ENCODE assay signal across 14 cellular contexts in the genomic region with DNA sequence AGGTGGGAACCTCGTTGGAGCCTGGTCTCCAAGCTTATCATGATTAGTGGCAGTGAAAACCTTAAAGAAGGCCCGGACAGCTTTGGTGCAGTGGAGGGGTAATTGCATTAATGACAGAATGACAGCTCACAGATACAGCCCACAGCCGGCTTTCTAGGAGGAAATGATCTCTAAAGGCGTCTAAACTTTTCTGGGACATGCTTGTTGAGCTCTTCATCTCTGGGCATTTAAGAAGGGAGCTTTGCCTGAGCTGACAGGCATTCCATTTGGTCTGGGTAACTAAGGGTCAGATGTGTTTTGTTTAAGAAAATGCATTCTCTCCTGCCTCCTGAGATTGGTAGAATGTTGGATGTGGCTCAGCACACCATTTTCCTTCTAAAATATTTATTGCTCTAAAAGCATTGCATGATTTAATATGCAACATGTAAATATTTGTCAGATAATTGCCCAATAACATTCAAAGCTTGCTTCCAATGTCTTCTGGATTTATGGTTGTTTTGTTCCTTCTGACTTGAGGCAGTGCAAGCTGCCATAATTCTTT. TPM values are rescaled to one million over a fixed set of nuclear protein-coding genes. Genes with fewer than 3 reads are reported as not detected.
DNase-seq lines count a peak whose midpoint lies in the region; ATAC-seq, FAIRE-seq and TF ChIP-seq lines count a peak whose summit lies in the region.
"Had no signal": no experiment of that assay in that cellular context is flagged by ENCODE, and none has a peak within 500 bp of the region (broad histone marks: within the 10 kb centered on the region; RNA-seq: fewer than 3 reads in every experiment).

No MANE protein-coding gene starts in this region.

- DNase-seq in activated naive CD8-positive, alpha-beta T cell treated with anti-CD3 and anti-CD28 coated beads, Interleukin-2, amount 50 U/mL, for 24 hours, result no peak
- no peak for DNase-seq in activated naive CD8-positive, alpha-beta T cell treated with anti-CD3 and anti-CD28 coated beads for 36 hours
- DNase-seq in tibial nerve (ENCODE audit: low spot score in 2 of 2) (no peak), DMS153 treated with DMSO at 0.1 percent for 48 hours (lab: John Stamatoyannopoulos, UW; ENCODE audit: unreplicated experiment) (no peak), frontal cortex (ENCODE audit: low spot score in 2 of 2) (no peak), NCI-H146 (lab: John Stamatoyannopoulos, UW) (no peak)
- DNase-seq: activated CD4-positive, alpha-beta T cell treated with anti-CD3 and anti-CD28 coated beads for 4 hours; NCI-H2227 treated with DMSO at 0.1 percent for 48 hours; SHP77 treated with DMSO at 0.1 percent for 48 hours had no signal

- peak overlapping the region; percentile 90 for H3K4me3 Mint-ChIP-seq in activated naive CD8-positive, alpha-beta T cell treated with anti-CD3 and anti-CD28 coated beads, Interleukin-2, amount 50 U/mL, for 24 hours
- H3K4me3 Mint-ChIP-seq in activated naive CD8-positive, alpha-beta T cell treated with anti-CD3 and anti-CD28 coated beads for 36 hours, result no peak overlapping the region
- H3K4me3 Mint-ChIP-seq: GM23338 had no signal

- H3K36me3 ChIP-seq in gastroesophageal sphincter (no peaks in the 10 kb centered on the region), tibial nerve (no peaks in the 10 kb centered on the region)

- H3K36me3 Mint-ChIP-seq in activated naive CD8-positive, alpha-beta T cell treated with anti-CD3 and anti-CD28 coated beads, Interleukin-2, amount 50 U/mL, for 24 hours (ENCODE audit: low read depth), result peaks cover 4% of the 10 kb centered on the region
- peaks cover 4% of the 10 kb centered on the region for H3K36me3 Mint-ChIP-seq in activated naive CD8-positive, alpha-beta T cell treated with anti-CD3 and anti-CD28 coated beads for 36 hours

- TF ChIP-seq CTCF in gastroesophageal sphincter (IDR thresholded peaks at IDR 0.05) (no peak), tibial nerve (IDR thresholded peaks at IDR 0.05) (no peak)

- ATAC-seq in activated naive CD8-positive, alpha-beta T cell treated with anti-CD3 and anti-CD28 coated beads, Interleukin-2, amount 50 U/mL, for 24 hours, result no peak
- ATAC-seq in SK-N-SH treated with all-trans-retinoic acid at 6 μM for 48 hours, result 0 out of 3 replicates have a peak, but pooled peaks have one; percentile 3
- ATAC-seq in gastroesophageal sphincter, result peak; percentile 7
- ATAC-seq: GM23338 had no signal

- H3K4me1 Mint-ChIP-seq in activated naive CD8-positive, alpha-beta T cell treated with anti-CD3 and anti-CD28 coated beads, Interleukin-2, amount 50 U/mL, for 24 hours, result peaks cover 23% of the 10 kb centered on the region
- peaks cover 15% of the 10 kb centered on the region for H3K4me1 Mint-ChIP-seq in activated naive CD8-positive, alpha-beta T cell treated with anti-CD3 and anti-CD28 coated beads for 36 hours

- TF ChIP-seq EP300 in gastroesophageal sphincter (IDR thresholded peaks at IDR 0.05) (no peak), tibial nerve (IDR thresholded peaks at IDR 0.05) (no peak)

- H3K4me1 ChIP-seq in gastroesophageal sphincter (peaks cover 0 to 47% (median 14%) of the 10 kb centered on the region in 3 donors), tibial nerve (peaks cover 0 to 70% (median 17%) of the 10 kb centered on the region in 4 donors)

- no peaks in the 10 kb centered on the region for H3K9me3 Mint-ChIP-seq in activated naive CD8-positive, alpha-beta T cell treated with anti-CD3 and anti-CD28 coated beads, Interleukin-2, amount 50 U/mL, for 24 hours
- H3K9me3 Mint-ChIP-seq in activated naive CD8-positive, alpha-beta T cell treated with anti-CD3 and anti-CD28 coated beads for 36 hours, result no peaks in the 10 kb centered on the region
- H3K9me3 Mint-ChIP-seq: GM23338 had no signal

- no peak overlapping the region for H3K27ac Mint-ChIP-seq in activated naive CD8-positive, alpha-beta T cell treated with anti-CD3 and anti-CD28 coated beads, Interleukin-2, amount 50 U/mL, for 24 hours
- no peak overlapping the region for H3K27ac Mint-ChIP-seq in activated naive CD8-positive, alpha-beta T cell treated with anti-CD3 and anti-CD28 coated beads for 36 hours
- H3K27ac Mint-ChIP-seq: GM23338 had no signal

- peaks cover 36% of the 10 kb centered on the region for H3K27me3 ChIP-seq in gastroesophageal sphincter
- H3K27me3 ChIP-seq in tibial nerve, result peaks cover 0 to 4% of the 10 kb centered on the region in 2 donors

- FAIRE-seq in frontal cortex (lab: Jason Lieb, UNC), result no peak
- FAIRE-seq: A204.1 had no signal

- no peak for TF ChIP-seq POLR2A in gastroesophageal sphincter (IDR thresholded peaks at IDR 0.05)
- no peak for TF ChIP-seq POLR2A in tibial nerve (IDR thresholded peaks at IDR 0.05)

- peaks cover 5% of the 10 kb centered on the region for H3K27me3 Mint-ChIP-seq in activated naive CD8-positive, alpha-beta T cell treated with anti-CD3 and anti-CD28 coated beads, Interleukin-2, amount 50 U/mL, for 24 hours
- H3K27me3 Mint-ChIP-seq in activated naive CD8-positive, alpha-beta T cell treated with anti-CD3 and anti-CD28 coated beads for 36 hours, result peaks cover 13% of the 10 kb centered on the region

- H3K9me3 ChIP-seq in gastroesophageal sphincter (no peaks in the 10 kb centered on the region), tibial nerve (no peaks in the 10 kb centered on the region)

- WGBS in gastroesophageal sphincter (ENCODE audit: low coverage in 1 of 2), 2 donors, result 30 to 77% methylated on average over 2 to 4 of the region's 4 CpGs
- WGBS in tibial nerve, 2 donors, result 45% methylated on average over 4 of the region's 4 CpGs

- peak overlapping the region in 1 of 2 donors; percentile 73 for H3K4me3 ChIP-seq in gastroesophageal sphincter
- peak overlapping the region in 3 of 4 donors; percentile 57 to 88 (median 82) for H3K4me3 ChIP-seq in tibial nerve
- H3K4me3 ChIP-seq: GM23338 had no signal

- H3K27ac ChIP-seq in gastroesophageal sphincter (peak overlapping the region in 1 of 4 donors; percentile 85), tibial nerve (peak overlapping the region in 2 of 4 donors; percentile 93)
- H3K27ac ChIP-seq: KMS-11 had no signal

TF ChIP-seq in SK-N-SH treated with all-trans-retinoic acid at 6 μM for 48 hours, 23 proteins besides CTCF, POLR2A, EP300 and RAD21:
- TF ChIP-seq BACH2 (CRISPR knock-in tag; IDR thresholded peaks at IDR 0.05; ENCODE audit: borderline replicate concordance), result no peak
- TF ChIP-seq, protein P1, sequence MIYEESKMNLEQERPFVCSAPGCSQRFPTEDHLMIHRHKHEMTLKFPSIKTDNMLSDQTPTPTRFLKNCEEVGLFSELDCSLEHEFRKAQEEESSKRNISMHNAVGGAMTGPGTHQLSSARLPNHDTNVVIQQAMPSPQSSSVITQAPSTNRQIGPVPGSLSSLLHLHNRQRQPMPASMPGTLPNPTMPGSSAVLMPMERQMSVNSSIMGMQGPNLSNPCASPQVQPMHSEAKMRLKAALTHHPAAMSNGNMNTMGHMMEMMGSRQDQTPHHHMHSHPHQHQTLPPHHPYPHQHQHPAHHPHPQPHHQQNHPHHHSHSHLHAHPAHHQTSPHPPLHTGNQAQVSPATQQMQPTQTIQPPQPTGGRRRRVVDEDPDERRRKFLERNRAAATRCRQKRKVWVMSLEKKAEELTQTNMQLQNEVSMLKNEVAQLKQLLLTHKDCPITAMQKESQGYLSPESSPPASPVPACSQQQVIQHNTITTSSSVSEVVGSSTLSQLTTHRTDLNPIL (CRISPR knock-in tag; IDR thresholded peaks at IDR 0.05; ENCODE audit: low read depth), result no peak

RNA-seq across cellular contexts. Expression of a gene that starts 4.0 kb away (rescaled TPM):
- total RNA-seq in activated naive CD8-positive, alpha-beta T cell treated with anti-CD3 and anti-CD28 coated beads for 36 hours, result 10 to 100 TPM in 1 of 2 experiments, 1 to 10 TPM in 1; 9.8 to 10.2 TPM
- total RNA-seq in gastroesophageal sphincter (10 to 100 TPM in 1 of 4 donors, 1 to 10 TPM in 3; 4.4 to 17.2 (median 5.9) TPM), tibial nerve (10 to 100 TPM; 21.3 to 34.9 (median 30.5) TPM), frontal cortex (1.6 TPM)
